In genomic region chr1:39576016-39576657, GRCh38 we compare ENCODE assay signal across 1 cellular context.
TF ChIP-seq lines count a peak whose summit lies in the region.

No MANE protein-coding gene starts in this region.

TF ChIP-seq in GM23338, 12 proteins besides CTCF, POLR2A, EP300 and RAD21 (continued from another document):
- TF ChIP-seq ZNF462 (CRISPR knock-in tag; IDR thresholded peaks at IDR 0.05) (no peak), CREB1 (CRISPR knock-in tag; IDR thresholded peaks at IDR 0.05; ENCODE audit: low read depth) (no peak), REST (IDR thresholded peaks at IDR 0.05; ENCODE audit: unreplicated experiment) (no peak), EZH2phosphoT487 (IDR thresholded peaks at IDR 0.05; ENCODE audit: unreplicated experiment) (no peak)
